Comparison of ENCODE assay signal across 18 cellular contexts in the genomic region with DNA sequence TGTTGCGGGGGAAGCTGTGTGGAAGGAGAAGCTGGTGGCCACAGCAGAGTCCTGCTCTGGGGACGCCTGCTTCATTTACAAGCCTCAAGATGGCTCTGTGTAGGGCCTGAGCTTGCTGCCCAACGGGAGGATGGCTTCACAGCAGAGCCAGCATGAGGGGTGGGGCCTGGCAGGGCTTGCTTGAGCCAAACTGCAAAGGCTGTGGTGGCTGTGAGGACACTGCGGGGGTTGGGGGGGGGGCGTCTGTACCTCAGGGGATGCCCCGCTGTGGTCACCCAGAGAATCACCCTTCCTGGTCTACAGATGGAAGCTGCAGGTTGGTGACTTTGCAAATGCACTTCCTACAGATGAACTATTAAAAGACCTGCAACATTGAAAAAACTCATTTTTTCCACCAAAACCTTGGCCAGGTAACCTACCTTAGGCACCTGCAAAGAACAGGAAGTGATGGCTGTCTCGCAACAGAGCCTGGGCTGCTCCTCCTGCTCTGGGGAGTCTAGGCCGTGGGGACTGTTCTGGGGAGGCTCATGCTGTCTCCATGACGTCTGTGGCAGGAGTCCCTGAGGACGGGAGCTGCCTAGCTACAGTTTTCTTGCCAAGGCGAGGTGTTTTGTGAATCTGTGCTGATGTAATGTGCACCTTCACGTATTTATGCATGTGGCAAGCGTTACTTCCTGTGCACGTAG. TPM values are rescaled to one million over a fixed set of nuclear protein-coding genes. Genes with fewer than 3 reads are reported as not detected.
DNase-seq lines count a peak whose midpoint lies in the region; ATAC-seq and TF ChIP-seq lines count a peak whose summit lies in the region.
"Had no signal": no experiment of that assay in that cellular context is flagged by ENCODE, and none has a peak within 500 bp of the region (broad histone marks: within the 10 kb centered on the region; RNA-seq: fewer than 3 reads in every experiment).

No MANE protein-coding gene starts in this region.

- POLR2A ChIA-PET in OCI-LY7 (lab: Charles Lee): interaction anchor here (0.7 to 1.0 kb wide), 2 partner anchors 21 to 27 kb away, joined by 5 read pairs; a partner anchor contains a TSS
- POLR2A ChIA-PET in MCF 10A (lab: Yijun Ruan, JAX): no interaction called here

- H3K27ac ChIP-seq in OCI-LY7 (ENCODE audit: low read depth, low read length, poor library complexity, severe bottlenecking): peak overlapping the region; percentile 60
- H3K27ac ChIP-seq: A549, ovary, suprapubic skin had no signal

- CTCF ChIA-PET in OCI-LY7 (lab: Charles Lee; ENCODE audit: unreplicated experiment) (interaction anchor here (0.8 to 1.5 kb wide), 3 partner anchors 10 to 120 kb away, joined by 3 to 7 read pairs (median 3); a partner anchor contains a TSS), MCF 10A (lab: Yijun Ruan, JAX) (interaction anchor here (0.7 to 2.1 kb wide), 3 partner anchors 15 to 69 kb away, joined by 3 to 5 read pairs (median 3); no protein-coding TSS in a partner anchor)

- no peaks in the 10 kb centered on the region for H3K9me3 ChIP-seq in OCI-LY7 (ENCODE audit: low read length)
- H3K9me3 ChIP-seq: A549, ovary, suprapubic skin had no signal

- BruUV-seq in OCI-LY7 (replicated peaks; lab: Mats Ljungman, UMichigan) (no TSS peak), MCF 10A (replicated peaks; lab: Mats Ljungman, UMichigan) (no TSS peak)

- no peaks in the 10 kb centered on the region for H3K9me2 ChIP-seq in OCI-LY7 (ENCODE audit: insufficient read depth, low read length)

- H3K9me3 Mint-ChIP-seq in naive B cell (peaks cover 0 to 6% (median 0%) of the 10 kb centered on the region in 7 donors), MCF 10A (ENCODE audit: unreplicated experiment) (peaks cover 8% of the 10 kb centered on the region)

- peak overlapping the region in 4 of 6 donors; percentile 79 to 89 (median 80) for H3K27ac Mint-ChIP-seq in naive B cell
- H3K27ac Mint-ChIP-seq in MCF 10A (ENCODE audit: low read depth, unreplicated experiment): no peak overlapping the region

- H3K4me3 ChIP-seq in OCI-LY7 (ENCODE audit: low read depth, low read length, poor library complexity, severe bottlenecking): peak overlapping the region; percentile 29
- H3K4me3 ChIP-seq: A549, ovary, suprapubic skin had no signal

- H3K4me1 ChIP-seq in OCI-LY7 (ENCODE audit: insufficient read depth, low read length, poor library complexity, severe bottlenecking): peaks cover 36% of the 10 kb centered on the region

- peaks cover 0 to 17% (median 8%) of the 10 kb centered on the region in 3 donors for H3K27me3 Mint-ChIP-seq in naive B cell
- H3K27me3 Mint-ChIP-seq in MCF 10A (ENCODE audit: insufficient read depth, unreplicated experiment): peaks cover 35% of the 10 kb centered on the region

- no peaks in the 10 kb centered on the region for H3K79me2 ChIP-seq in OCI-LY7 (ENCODE audit: insufficient read depth, low read depth, low read length)

- H2AFZ ChIP-seq in OCI-LY7 (ENCODE audit: low read length): peak overlapping the region; percentile 73; the same call in 1 of the 2 replicates

- H3K4me3 Mint-ChIP-seq in naive B cell (peak overlapping the region in 3 of 8 donors; percentile 15 to 62 (median 52)), MCF 10A (ENCODE audit: unreplicated experiment) (no peak overlapping the region)

- no peaks in the 10 kb centered on the region for H3K36me3 ChIP-seq in OCI-LY7 (ENCODE audit: insufficient read depth, low read length)
- H3K36me3 ChIP-seq: ovary, suprapubic skin had no signal

- peak overlapping the region; percentile 62 for H3K4me2 ChIP-seq in OCI-LY7 (ENCODE audit: low read length)
- H3K4me2 ChIP-seq: A549 had no signal

- DNase-seq in NCI-H2107 (lab: John Stamatoyannopoulos, UW) (peak; percentile 82), NCI-H2107 treated with DMSO at 0.1 percent for 48 hours (lab: John Stamatoyannopoulos, UW; ENCODE audit: unreplicated experiment) (no peak), OCI-LY7 (ENCODE audit: low spot score) (peak; percentile 77), naive B cell (peak; percentile 57), MCF 10A (ENCODE audit: unreplicated experiment) (no peak)
- no peak for DNase-seq in effector CD8-positive, alpha-beta T cell (lab: John Stamatoyannopoulos, UW)
- DNase-seq: activated gamma-delta T cell, Calu3, foreskin fibroblast, ovary, T1000 had no signal

- H3K36me3 Mint-ChIP-seq in naive B cell (peaks cover 0 to 8% of the 10 kb centered on the region in 2 donors), MCF 10A (ENCODE audit: insufficient read depth, unreplicated experiment) (no peaks in the 10 kb centered on the region)

- ATAC-seq in GM21367 (IDR thresholded peaks at IDR 0.05; ENCODE audit: unreplicated experiment) (peak; percentile 32), naive B cell (ENCODE audit: low read depth in 2 of 2) (peak; percentile 75 to 80), GM18511 (IDR thresholded peaks at IDR 0.05; ENCODE audit: unreplicated experiment) (no peak)
- ATAC-seq: A549 had no signal

- peak; percentile 27; the same call in 1 of the 2 replicates for TF ChIP-seq CTCF in OCI-LY7 (conservative IDR thresholded peaks at IDR 0.05; ENCODE audit: low read length)
- TF ChIP-seq CTCF in MCF 10A (IDR thresholded peaks at IDR 0.05; ENCODE audit: unreplicated experiment): no peak

- intact Hi-C loops in OCI-LY7 (cut with micrococcal nuclease; ENCODE audit: unreplicated experiment): loop anchor here (2.0 kb wide), 1 partner anchor 21 kb away; a partner anchor contains a TSS
- intact Hi-C loops in MCF 10A (cut with micrococcal nuclease): no loop called here

- no peaks in the 10 kb centered on the region for H4K20me1 ChIP-seq in OCI-LY7 (ENCODE audit: insufficient read depth, low read length)

- peaks cover 16 to 22% (median 21%) of the 10 kb centered on the region in 3 donors for H3K4me1 Mint-ChIP-seq in naive B cell
- H3K4me1 Mint-ChIP-seq in MCF 10A (ENCODE audit: insufficient read depth, unreplicated experiment): no peaks in the 10 kb centered on the region

RNA-seq across cellular contexts. Expression of a gene that starts 7.3 kb away (rescaled TPM):
- not detected in 2 replicates for total RNA-seq in OCI-LY7 (2014; rRNA removed; shearing (Covaris generic))
- total RNA-seq in OCI-LY7 (2022): not detected in 2 replicates
- polyA plus RNA-seq in naive B cell (ENCODE audit: low read depth in 6 of 6): not detected
- not detected in 2 replicates for total RNA-seq in MCF 10A (2022)
- total RNA-seq: activated CD8-positive, alpha-beta memory T cell treated with anti-CD3 and anti-CD28 coated beads for 36 hours; Calu3; mesenteric fat pad; ovary; RPMI7951; suprapubic skin had no signal
- polyA plus RNA-seq: A549, ovary had no signal

RNA-seq across cellular contexts. Expression of a gene that starts 15.8 kb away (rescaled TPM):
- total RNA-seq in OCI-LY7 (2014; rRNA removed; shearing (Covaris generic)): not detected in 2 replicates
- total RNA-seq in OCI-LY7 (2022): not detected in 2 replicates
- under 1 TPM in 1 of 6 donors, not detected in 5; 0.47 TPM for polyA plus RNA-seq in naive B cell (ENCODE audit: low read depth in 6 of 6)
- total RNA-seq in MCF 10A (2022): not detected in 2 replicates
- total RNA-seq: Calu3, mesenteric fat pad, suprapubic skin had no signal
- polyA plus RNA-seq: ovary had no signal

RNA-seq across cellular contexts. Expression of a gene that starts 20.1 kb away (rescaled TPM):
- total RNA-seq in OCI-LY7 (2014; rRNA removed; shearing (Covaris generic)): 4.8 and 6.4 TPM in 2 replicates
- total RNA-seq in OCI-LY7 (2022) (6.1 and 7.6 TPM in 2 replicates), MCF 10A (2022) (0.12 and 0.15 TPM in 2 replicates)
- 1 to 10 TPM in 5 of 6 donors, under 1 TPM in 1; 0.91 to 3.4 (median 2.3) TPM for polyA plus RNA-seq in naive B cell (ENCODE audit: low read depth in 6 of 6)

RNA-seq across cellular contexts. Expression of a gene that starts 20.7 kb away (rescaled TPM):
- 85.5 and 106 TPM in 2 replicates for total RNA-seq in OCI-LY7 (2014; rRNA removed; shearing (Covaris generic))
- total RNA-seq in OCI-LY7 (2022) (63.5 and 69.4 TPM in 2 replicates), MCF 10A (2022) (8.2 and 8.8 TPM in 2 replicates)
- 100 to 1,000 TPM; 112 to 170 (median 132) TPM for polyA plus RNA-seq in naive B cell (ENCODE audit: low read depth in 6 of 6)

RNA-seq across cellular contexts. Expression of a gene that starts 37.0 kb away (rescaled TPM):
- 36.4 and 37.5 TPM in 2 replicates for total RNA-seq in OCI-LY7 (2014; rRNA removed; shearing (Covaris generic))
- total RNA-seq in OCI-LY7 (2022) (71.2 and 72.3 TPM in 2 replicates), MCF 10A (2022) (30.8 and 39.7 TPM in 2 replicates)
- polyA plus RNA-seq in naive B cell (ENCODE audit: low read depth in 6 of 6): 10 to 100 TPM; 30.2 to 51.5 (median 41.4) TPM

Comparison
In these comparisons a context has a peak if more than half of its experiments do, and no peak if none do; other contexts are left out.
1. DNase-seq: peak in NCI-H2107 (single experiment), OCI-LY7 (single experiment) and naive B cell (single experiment); none in NCI-H2107 treated with DMSO at 0.1 percent for 48 hours (single experiment), MCF 10A (single experiment) and effector CD8-positive, alpha-beta T cell (single experiment).